In genomic region chr3:188950006-188950405, GRCh38 we compare ENCODE assay signal across 2 cellular contexts.
TF ChIP-seq lines count a peak whose summit lies in the region.

No MANE protein-coding gene starts in this region.

TF ChIP-seq in liver, 16 proteins besides CTCF, POLR2A, EP300 and RAD21 (continued from another document):
- TF ChIP-seq, protein P1, sequence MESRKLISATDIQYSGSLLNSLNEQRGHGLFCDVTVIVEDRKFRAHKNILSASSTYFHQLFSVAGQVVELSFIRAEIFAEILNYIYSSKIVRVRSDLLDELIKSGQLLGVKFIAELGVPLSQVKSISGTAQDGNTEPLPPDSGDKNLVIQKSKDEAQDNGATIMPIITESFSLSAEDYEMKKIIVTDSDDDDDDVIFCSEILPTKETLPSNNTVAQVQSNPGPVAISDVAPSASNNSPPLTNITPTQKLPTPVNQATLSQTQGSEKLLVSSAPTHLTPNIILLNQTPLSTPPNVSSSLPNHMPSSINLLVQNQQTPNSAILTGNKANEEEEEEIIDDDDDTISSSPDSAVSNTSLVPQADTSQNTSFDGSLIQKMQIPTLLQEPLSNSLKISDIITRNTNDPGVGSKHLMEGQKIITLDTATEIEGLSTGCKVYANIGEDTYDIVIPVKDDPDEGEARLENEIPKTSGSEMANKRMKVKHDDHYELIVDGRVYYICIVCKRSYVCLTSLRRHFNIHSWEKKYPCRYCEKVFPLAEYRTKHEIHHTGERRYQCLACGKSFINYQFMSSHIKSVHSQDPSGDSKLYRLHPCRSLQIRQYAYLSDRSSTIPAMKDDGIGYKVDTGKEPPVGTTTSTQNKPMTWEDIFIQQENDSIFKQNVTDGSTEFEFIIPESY (IDR thresholded peaks at IDR 0.05), result no peak

TF ChIP-seq in HepG2, 621 proteins besides CTCF, POLR2A, EP300 and RAD21 (continued from another document):
- TF ChIP-seq, protein P2, sequence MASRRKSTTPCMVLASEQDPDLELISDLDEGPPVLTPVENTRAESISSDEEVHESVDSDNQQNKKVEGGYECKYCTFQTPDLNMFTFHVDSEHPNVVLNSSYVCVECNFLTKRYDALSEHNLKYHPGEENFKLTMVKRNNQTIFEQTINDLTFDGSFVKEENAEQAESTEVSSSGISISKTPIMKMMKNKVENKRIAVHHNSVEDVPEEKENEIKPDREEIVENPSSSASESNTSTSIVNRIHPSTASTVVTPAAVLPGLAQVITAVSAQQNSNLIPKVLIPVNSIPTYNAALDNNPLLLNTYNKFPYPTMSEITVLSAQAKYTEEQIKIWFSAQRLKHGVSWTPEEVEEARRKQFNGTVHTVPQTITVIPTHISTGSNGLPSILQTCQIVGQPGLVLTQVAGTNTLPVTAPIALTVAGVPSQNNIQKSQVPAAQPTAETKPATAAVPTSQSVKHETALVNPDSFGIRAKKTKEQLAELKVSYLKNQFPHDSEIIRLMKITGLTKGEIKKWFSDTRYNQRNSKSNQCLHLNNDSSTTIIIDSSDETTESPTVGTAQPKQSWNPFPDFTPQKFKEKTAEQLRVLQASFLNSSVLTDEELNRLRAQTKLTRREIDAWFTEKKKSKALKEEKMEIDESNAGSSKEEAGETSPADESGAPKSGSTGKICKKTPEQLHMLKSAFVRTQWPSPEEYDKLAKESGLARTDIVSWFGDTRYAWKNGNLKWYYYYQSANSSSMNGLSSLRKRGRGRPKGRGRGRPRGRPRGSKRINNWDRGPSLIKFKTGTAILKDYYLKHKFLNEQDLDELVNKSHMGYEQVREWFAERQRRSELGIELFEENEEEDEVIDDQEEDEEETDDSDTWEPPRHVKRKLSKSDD (CRISPR knock-in tag; IDR thresholded peaks at IDR 0.05; ENCODE audit: low read depth), result no peak
- TF ChIP-seq MBD4 (IDR thresholded peaks at IDR 0.05; ENCODE audit: borderline replicate concordance, low read length) (no peak), TFDP2 (CRISPR knock-in tag; IDR thresholded peaks at IDR 0.05) (no peak), ZNF30 (CRISPR knock-in tag; IDR thresholded peaks at IDR 0.05) (no peak), GLI4 (CRISPR knock-in tag; IDR thresholded peaks at IDR 0.05; ENCODE audit: borderline replicate concordance) (no peak), ZNF414 (CRISPR knock-in tag; IDR thresholded peaks at IDR 0.05) (no peak)
